17 cellular contexts compared by ENCODE assay signal in genomic region chr9:96159596-96159995, GRCh38.
"Had no signal": no experiment of that assay in that cellular context is flagged by ENCODE, and none has a peak within 500 bp of the region (broad histone marks: within the 10 kb centered on the region; RNA-seq: fewer than 3 reads in every experiment).

No MANE protein-coding gene starts in this region.

- H3K4me1 ChIP-seq: colonic mucosa, right atrium auricular region, upper lobe of right lung had no signal

- DNase-seq: colonic mucosa; effector CD8-positive, alpha-beta T cell; foreskin melanocyte; heart left ventricle; hypothalamus; kidney glomerular epithelial cell; mucosa of descending colon; naive thymus-derived CD8-positive, alpha-beta T cell; ovary; stimulated activated CD4-positive, alpha-beta T cell treated with anti-CD3 and anti-CD28 coated beads, Interleukin-2, amount 100 ng/mL, for 48 hours; upper lobe of right lung had no signal

- H3K4me3 Mint-ChIP-seq: naive thymus-derived CD8-positive, alpha-beta T cell; stimulated activated naive CD8-positive, alpha-beta T cell treated with anti-CD3 and anti-CD28 coated beads, Interleukin-15, Interleukin-2, amounts not matched to agents 100 ng/mL and 50 ng/mL, for 24 hours had no signal

- H3K4me2 ChIP-seq: smooth muscle cell had no signal

- FAIRE-seq: islet of Langerhans had no signal

- H3K9me3 Mint-ChIP-seq: stimulated activated naive CD8-positive, alpha-beta T cell treated with anti-CD3 and anti-CD28 coated beads, Interleukin-15, Interleukin-2, amounts not matched to agents 100 ng/mL and 50 ng/mL, for 24 hours had no signal

- H3K9me3 ChIP-seq: colonic mucosa, mucosa of descending colon, ovary, upper lobe of right lung, vagina had no signal

- H3K4me3 ChIP-seq: colonic mucosa, heart left ventricle, mucosa of descending colon, ovary, right atrium auricular region, smooth muscle cell, tibial nerve, upper lobe of right lung, vagina had no signal

- H3K27me3 ChIP-seq: colonic mucosa, ovary, right atrium auricular region, tibial nerve, upper lobe of right lung, vagina had no signal

- H3K27ac ChIP-seq: colonic mucosa, ovary, right atrium auricular region, upper lobe of right lung, vagina had no signal

- H3K36me3 Mint-ChIP-seq: naive thymus-derived CD8-positive, alpha-beta T cell had no signal

- H3K36me3 ChIP-seq: colonic mucosa, heart left ventricle, ovary, right atrium auricular region, tibial nerve, upper lobe of right lung, vagina had no signal
